ENCODE assay signal across 23 cellular contexts in the genomic region with DNA sequence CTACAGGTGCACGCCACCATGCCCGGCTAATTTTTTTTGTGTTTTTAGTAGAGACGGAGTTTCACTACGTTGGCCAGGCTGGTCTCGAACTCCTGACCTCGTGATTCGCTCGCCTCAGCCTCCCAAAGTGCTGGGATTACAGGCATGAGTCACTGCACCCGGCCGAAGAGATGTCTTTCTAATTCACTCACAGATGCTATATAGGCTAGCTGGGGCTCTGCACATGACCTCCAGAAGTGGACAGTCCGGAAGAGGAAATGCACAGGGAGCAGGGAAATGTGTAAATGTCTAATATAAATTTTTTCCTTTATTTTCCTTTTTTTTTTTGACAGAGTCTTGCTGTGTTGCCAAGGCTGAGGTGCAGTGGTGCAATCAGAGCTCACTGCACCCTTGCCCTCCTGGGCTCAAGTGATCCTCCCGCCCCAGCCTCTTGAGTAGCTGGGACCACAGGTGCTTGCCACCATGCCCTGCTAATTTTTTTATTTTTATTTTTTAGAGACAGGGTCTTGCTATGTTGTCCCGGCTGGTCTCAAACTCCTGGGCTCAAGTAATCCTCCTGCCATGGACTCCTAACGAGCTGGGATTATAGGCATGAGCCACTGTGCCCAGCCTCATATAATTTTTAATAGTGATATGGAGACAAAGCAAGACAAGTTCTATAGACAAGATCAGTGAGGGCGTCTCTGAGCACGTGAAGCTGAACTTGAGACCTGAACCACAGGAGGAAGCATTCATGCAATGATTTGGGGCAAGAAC. TPM values are rescaled to one million over a fixed set of nuclear protein-coding genes. Genes with fewer than 3 reads are reported as not detected.
"Had no signal": no experiment of that assay in that cellular context is flagged by ENCODE, and none has a peak within 500 bp of the region (broad histone marks: within the 10 kb centered on the region; RNA-seq: fewer than 3 reads in every experiment).

No MANE protein-coding gene starts in this region.

- H2AFZ ChIP-seq: neural progenitor cell had no signal

- H3K27me3 Mint-ChIP-seq: activated naive CD8-positive, alpha-beta T cell; dendritic cell treated with granulocyte-macrophage colony-stimulating factor and Interleukin-4, amounts not matched to agents 40 ng/mL and 50 ng/mL, for 4 days; naive B cell; stimulated activated naive CD8-positive, alpha-beta T cell treated with anti-CD3 and anti-CD28 coated beads, Interleukin-15, amount 100 ng/mL, for 72 hours had no signal

- ATAC-seq: foreskin keratinocyte; stimulated activated naive CD8-positive, alpha-beta T cell treated with anti-CD3 and anti-CD28 coated beads, Interleukin-15, amount 100 ng/mL, for 72 hours; WTC11 had no signal

- H3K4me1 ChIP-seq: adrenal gland, ascending aorta, foreskin keratinocyte, left lung, neural progenitor cell, prostate gland, tibial artery had no signal

- H3K9me3 Mint-ChIP-seq: dendritic cell treated with granulocyte-macrophage colony-stimulating factor and Interleukin-4, amounts not matched to agents 40 ng/mL and 50 ng/mL, for 4 days; immature natural killer cell; naive B cell; neural progenitor cell; stimulated activated naive CD8-positive, alpha-beta T cell treated with anti-CD3 and anti-CD28 coated beads, Interleukin-15, amount 100 ng/mL, for 72 hours; WTC11 had no signal

- H3K4me3 ChIP-seq: adrenal gland, ascending aorta, left lung, lung, neural progenitor cell, prostate gland, tibial artery had no signal

- H3K27ac ChIP-seq: adrenal gland, ascending aorta, brain microvascular endothelial cell, foreskin keratinocyte, left lung, neural progenitor cell, prostate gland, tibial artery had no signal

- DNase-seq: activated gamma-delta T cell treated with Interleukin-2 at 50 U/mL for 16 hours; activated T-cell treated with anti-CD3 and anti-CD28 coated beads, Interleukin-2, amount 50 U/mL, for 1 hour; adrenal gland; brain microvascular endothelial cell; caudate nucleus; effector CD4-positive, alpha-beta T cell; foreskin keratinocyte; immature natural killer cell; kidney glomerular epithelial cell; left lung; naive B cell; stimulated activated CD4-positive, alpha-beta T cell treated with anti-CD3 and anti-CD28 coated beads, Interleukin-12 subunit alpha, Interleukin-12 subunit beta, amount 100 ng/mL, for 4 hours; stimulated activated naive CD8-positive, alpha-beta T cell treated with anti-CD3 and anti-CD28 coated beads, Interleukin-15, amount 100 ng/mL, for 72 hours; T1000; tibial artery had no signal

- H3K4me3 Mint-ChIP-seq: activated naive CD8-positive, alpha-beta T cell; dendritic cell treated with granulocyte-macrophage colony-stimulating factor and Interleukin-4, amounts not matched to agents 40 ng/mL and 50 ng/mL, for 4 days; immature natural killer cell; naive B cell; neural progenitor cell; stimulated activated naive CD8-positive, alpha-beta T cell treated with anti-CD3 and anti-CD28 coated beads, Interleukin-15, amount 100 ng/mL, for 72 hours; WTC11 had no signal

- H3K27ac Mint-ChIP-seq: activated naive CD8-positive, alpha-beta T cell; dendritic cell treated with granulocyte-macrophage colony-stimulating factor and Interleukin-4, amounts not matched to agents 40 ng/mL and 50 ng/mL, for 4 days; immature natural killer cell; neural progenitor cell; stimulated activated naive CD8-positive, alpha-beta T cell treated with anti-CD3 and anti-CD28 coated beads, Interleukin-15, amount 100 ng/mL, for 72 hours had no signal

- H3K36me3 ChIP-seq: neural progenitor cell had no signal

- H3K9me3 ChIP-seq: adrenal gland, ascending aorta, left lung, prostate gland, tibial artery had no signal

- H3K4me2 ChIP-seq: neural progenitor cell had no signal

- H3K9ac ChIP-seq: neural progenitor cell had no signal

- H3K27me3 ChIP-seq: adrenal gland, ascending aorta, brain microvascular endothelial cell, foreskin keratinocyte, left lung, neural progenitor cell, tibial artery had no signal

RNA-seq across cellular contexts. Expression of a gene that starts 12.4 kb away (rescaled TPM):
- total RNA-seq: foreskin keratinocyte, skeletal muscle tissue had no signal
- polyA plus RNA-seq: foreskin keratinocyte had no signal
